In genomic region chrX:107827852-107828251, GRCh38 we compare ENCODE assay signal across 14 cellular contexts. TPM values are rescaled to one million over a fixed set of nuclear protein-coding genes. Genes with fewer than 3 reads are reported as not detected.
A peak's percentile ranks its signal among the peaks of the same experiment; 100 is the strongest.
DNase-seq lines count a peak whose midpoint lies in the region; ATAC-seq and TF ChIP-seq lines count a peak whose summit lies in the region.
"Had no signal": no experiment of that assay in that cellular context is flagged by ENCODE, and none has a peak within 500 bp of the region (broad histone marks: within the 10 kb centered on the region; RNA-seq: fewer than 3 reads in every experiment).

No MANE protein-coding gene starts in this region.

- H3K27ac ChIP-seq in smooth muscle cell (ENCODE audit: low read depth), result no peak overlapping the region

- H3K27me3 Mint-ChIP-seq in activated CD4-positive, alpha-beta T cell treated with anti-CD3 and anti-CD28 coated beads for 36 hours, result peaks cover 4% of the 10 kb centered on the region
- H3K27me3 Mint-ChIP-seq in activated CD4-positive, alpha-beta T cell treated with anti-CD3 and anti-CD28 coated beads, Interleukin-2, amount 10 ng/mL, durations not matched to agents 7 days and 5 days, result peaks cover 15% of the 10 kb centered on the region
- no peaks in the 10 kb centered on the region for H3K27me3 Mint-ChIP-seq in activated T-helper 17 cell treated with anti-CD3 and anti-CD28 coated beads, Interleukin-2, amount 50 U/mL, for 72 hours

- no peaks in the 10 kb centered on the region for H3K27me3 ChIP-seq in smooth muscle cell (ENCODE audit: low read depth)
- H3K27me3 ChIP-seq: colonic mucosa, upper lobe of left lung had no signal

- no peaks in the 10 kb centered on the region for H3K4me1 ChIP-seq in smooth muscle cell (ENCODE audit: low read depth)
- H3K4me1 ChIP-seq: colonic mucosa had no signal

- H3K9ac ChIP-seq in smooth muscle cell (ENCODE audit: low read depth), result no peak overlapping the region

- CTCF ChIA-PET in activated CD4-positive, alpha-beta T cell treated with anti-CD3 and anti-CD28 coated beads for 36 hours (lab: Charles Lee), result interaction anchor here (1.2 to 1.3 kb wide), 2 partner anchors 23 to 50 kb away, joined by 3 to 5 read pairs; partner anchors contain the start of gene NCBP2L
- CTCF ChIA-PET in activated CD4-positive, alpha-beta T cell treated with anti-CD3 and anti-CD28 coated beads, Interleukin-2, amount 10 ng/mL, durations not matched to agents 7 days and 5 days (lab: Charles Lee), result no interaction called here

- peak; percentile 42 for DNase-seq in activated CD4-positive, alpha-beta T cell treated with anti-CD3 and anti-CD28 coated beads for 36 hours
- DNase-seq in activated CD4-positive, alpha-beta T cell treated with anti-CD3 and anti-CD28 coated beads, Interleukin-2, amount 10 ng/mL, durations not matched to agents 7 days and 5 days, result no peak
- DNase-seq in fibroblast of pulmonary artery (ENCODE audit: low read depth), result no peak
- DNase-seq in smooth muscle cell (lab: John Stamatoyannopoulos, UW; ENCODE audit: unreplicated experiment), result no peak
- no peak for DNase-seq in NOMO-1 (lab: John Stamatoyannopoulos, UW; ENCODE audit: unreplicated experiment in 2 of 2)
- no peak for DNase-seq in T-helper 9 cell
- DNase-seq: colonic mucosa, DMS53, H7, NCI-H1436, upper lobe of left lung had no signal

- H3K36me3 Mint-ChIP-seq in activated CD4-positive, alpha-beta T cell treated with anti-CD3 and anti-CD28 coated beads for 36 hours (ENCODE audit: low read depth), result no peaks in the 10 kb centered on the region
- H3K36me3 Mint-ChIP-seq in activated CD4-positive, alpha-beta T cell treated with anti-CD3 and anti-CD28 coated beads, Interleukin-2, amount 10 ng/mL, durations not matched to agents 7 days and 5 days (ENCODE audit: low read depth), result no peaks in the 10 kb centered on the region
- H3K36me3 Mint-ChIP-seq in activated T-helper 17 cell treated with anti-CD3 and anti-CD28 coated beads, Interleukin-2, amount 50 U/mL, for 72 hours (ENCODE audit: low read depth), result no peaks in the 10 kb centered on the region

- no peak overlapping the region for H3K4me2 ChIP-seq in smooth muscle cell

- peak overlapping the region; percentile 50 for H3K4me3 ChIP-seq in fibroblast of pulmonary artery (replicated peaks; ENCODE audit: low read depth, low read length)
- H3K4me3 ChIP-seq in smooth muscle cell, result peak overlapping the region; percentile 56

- intact Hi-C loops in activated CD4-positive, alpha-beta T cell treated with anti-CD3 and anti-CD28 coated beads for 36 hours (cut with DNase I, micrococcal nuclease), result loop anchor here (1.0 to 10.0 kb wide), 7 partner anchors 17 to 264 kb away; partner anchors contain the start of genes ATG4A (in 1 of the 2), NCBP2L (in 1 of the 2) and PSMD10 (in 1 of the 2)

- POLR2A ChIA-PET in activated CD4-positive, alpha-beta T cell treated with anti-CD3 and anti-CD28 coated beads for 36 hours (lab: Charles Lee), result no interaction called here
- POLR2A ChIA-PET in activated CD4-positive, alpha-beta T cell treated with anti-CD3 and anti-CD28 coated beads, Interleukin-2, amount 10 ng/mL, durations not matched to agents 7 days and 5 days (lab: Charles Lee), result no interaction called here

- H3K9me3 Mint-ChIP-seq in activated CD4-positive, alpha-beta T cell treated with anti-CD3 and anti-CD28 coated beads for 36 hours (ENCODE audit: low read depth), result no peaks in the 10 kb centered on the region
- H3K9me3 Mint-ChIP-seq in activated CD4-positive, alpha-beta T cell treated with anti-CD3 and anti-CD28 coated beads, Interleukin-2, amount 10 ng/mL, durations not matched to agents 7 days and 5 days, result no peaks in the 10 kb centered on the region
- H3K9me3 Mint-ChIP-seq in activated T-helper 17 cell treated with anti-CD3 and anti-CD28 coated beads, Interleukin-2, amount 50 U/mL, for 72 hours, result no peaks in the 10 kb centered on the region

- H3K79me2 ChIP-seq in smooth muscle cell (ENCODE audit: low read depth), result peaks cover 17% of the 10 kb centered on the region

- no peak overlapping the region for H2AFZ ChIP-seq in smooth muscle cell (ENCODE audit: low read depth)

- H4K20me1 ChIP-seq in smooth muscle cell (ENCODE audit: low read depth), result peaks cover 32% of the 10 kb centered on the region

- peak overlapping the region; percentile 53 for H3K4me3 Mint-ChIP-seq in activated CD4-positive, alpha-beta T cell treated with anti-CD3 and anti-CD28 coated beads for 36 hours
- H3K4me3 Mint-ChIP-seq in activated CD4-positive, alpha-beta T cell treated with anti-CD3 and anti-CD28 coated beads, Interleukin-2, amount 10 ng/mL, durations not matched to agents 7 days and 5 days, result no peak overlapping the region
- H3K4me3 Mint-ChIP-seq in activated T-helper 17 cell treated with anti-CD3 and anti-CD28 coated beads, Interleukin-2, amount 50 U/mL, for 72 hours, result peak overlapping the region; percentile 83

- ATAC-seq in activated CD4-positive, alpha-beta T cell treated with anti-CD3 and anti-CD28 coated beads for 36 hours, result peak; percentile 47
- peak; percentile 20 for ATAC-seq in activated T-helper 17 cell treated with anti-CD3 and anti-CD28 coated beads, Interleukin-2, amount 50 U/mL, for 72 hours (replicated peaks)
- no peak for ATAC-seq in HG02852 (IDR thresholded peaks at IDR 0.05; ENCODE audit: unreplicated experiment)

- peaks cover 46% of the 10 kb centered on the region for H3K4me1 Mint-ChIP-seq in activated CD4-positive, alpha-beta T cell treated with anti-CD3 and anti-CD28 coated beads for 36 hours
- H3K4me1 Mint-ChIP-seq in activated CD4-positive, alpha-beta T cell treated with anti-CD3 and anti-CD28 coated beads, Interleukin-2, amount 10 ng/mL, durations not matched to agents 7 days and 5 days, result peaks cover 18% of the 10 kb centered on the region
- H3K4me1 Mint-ChIP-seq in activated T-helper 17 cell treated with anti-CD3 and anti-CD28 coated beads, Interleukin-2, amount 50 U/mL, for 72 hours, result peaks cover 23% of the 10 kb centered on the region

- H3F3A ChIP-seq in smooth muscle cell (ENCODE audit: low read depth), result no peaks in the 10 kb centered on the region

- no peaks in the 10 kb centered on the region for H3K36me3 ChIP-seq in smooth muscle cell (ENCODE audit: low read depth)
- H3K36me3 ChIP-seq: colonic mucosa, upper lobe of left lung had no signal

- WGBS in smooth muscle cell (ENCODE audit: low lambda C conversion rate), result 53% methylated on average over 4 of the region's 4 CpGs

- H3K9me3 ChIP-seq in smooth muscle cell (replicated peaks; ENCODE audit: low read depth), result no peaks in the 10 kb centered on the region
- H3K9me3 ChIP-seq: colonic mucosa, upper lobe of left lung had no signal

- TF ChIP-seq CTCF in fibroblast of pulmonary artery (IDR thresholded peaks at IDR 0.05; ENCODE audit: low read length, missing control alignments), result no peak
- TF ChIP-seq CTCF in smooth muscle cell (IDR thresholded peaks at IDR 0.05; ENCODE audit: borderline replicate concordance, insufficient read depth, poor library complexity, severe bottlenecking), result no peak

- H3K27ac Mint-ChIP-seq in activated CD4-positive, alpha-beta T cell treated with anti-CD3 and anti-CD28 coated beads for 36 hours, result peak overlapping the region; percentile 76
- H3K27ac Mint-ChIP-seq in activated CD4-positive, alpha-beta T cell treated with anti-CD3 and anti-CD28 coated beads, Interleukin-2, amount 10 ng/mL, durations not matched to agents 7 days and 5 days, result no peak overlapping the region
- peak overlapping the region; percentile 78 for H3K27ac Mint-ChIP-seq in activated T-helper 17 cell treated with anti-CD3 and anti-CD28 coated beads, Interleukin-2, amount 50 U/mL, for 72 hours

RNA-seq across cellular contexts. Expression of gene MID2, which starts 2.2 kb away (rescaled TPM):
- 10 to 100 TPM in 1 of 2 experiments, 1 to 10 TPM in 1; 7.3 to 10.1 TPM for total RNA-seq in activated CD4-positive, alpha-beta T cell treated with anti-CD3 and anti-CD28 coated beads for 36 hours
- total RNA-seq in activated CD4-positive, alpha-beta T cell treated with anti-CD3 and anti-CD28 coated beads, Interleukin-2, amount 10 ng/mL, durations not matched to agents 7 days and 5 days, result 1 to 10 TPM; 3.6 to 3.8 TPM
- total RNA-seq in activated T-helper 17 cell treated with anti-CD3 and anti-CD28 coated beads, Interleukin-2, amount 50 U/mL, for 72 hours, result 1 to 10 TPM; 4.2 to 7.1 TPM
- total RNA-seq in smooth muscle cell, result 11.1 and 16.6 TPM in 2 replicates
- polyA plus RNA-seq in smooth muscle cell, result 4.9 and 6.7 TPM in 2 replicates

RNA-seq across cellular contexts. Expression of gene NCBP2L, which starts 50.3 kb away (rescaled TPM):
- not detected for total RNA-seq in activated CD4-positive, alpha-beta T cell treated with anti-CD3 and anti-CD28 coated beads for 36 hours
- not detected for total RNA-seq in activated CD4-positive, alpha-beta T cell treated with anti-CD3 and anti-CD28 coated beads, Interleukin-2, amount 10 ng/mL, durations not matched to agents 7 days and 5 days
- not detected for total RNA-seq in activated T-helper 17 cell treated with anti-CD3 and anti-CD28 coated beads, Interleukin-2, amount 50 U/mL, for 72 hours
- total RNA-seq in smooth muscle cell, result not detected in 2 replicates
- polyA plus RNA-seq in smooth muscle cell, result not detected in 2 replicates
- total RNA-seq: colonic mucosa, H7, pulmonary artery endothelial cell had no signal

RNA-seq across cellular contexts. Expression of gene TSC22D3, which starts 52.3 kb away (rescaled TPM):
- total RNA-seq in activated CD4-positive, alpha-beta T cell treated with anti-CD3 and anti-CD28 coated beads for 36 hours, result 10 to 100 TPM; 23.3 to 25.9 TPM
- total RNA-seq in activated CD4-positive, alpha-beta T cell treated with anti-CD3 and anti-CD28 coated beads, Interleukin-2, amount 10 ng/mL, durations not matched to agents 7 days and 5 days, result 10 to 100 TPM; 36.5 to 41.9 TPM
- total RNA-seq in activated T-helper 17 cell treated with anti-CD3 and anti-CD28 coated beads, Interleukin-2, amount 50 U/mL, for 72 hours, result 100 to 1,000 TPM in 1 of 2 donors, 10 to 100 TPM in 1; 49.9 to 199 TPM
- total RNA-seq in smooth muscle cell, result 144 and 163 TPM in 2 replicates
- polyA plus RNA-seq in smooth muscle cell, result 202 and 271 TPM in 2 replicates
